8 cellular contexts compared by ENCODE assay signal in the genomic region with DNA sequence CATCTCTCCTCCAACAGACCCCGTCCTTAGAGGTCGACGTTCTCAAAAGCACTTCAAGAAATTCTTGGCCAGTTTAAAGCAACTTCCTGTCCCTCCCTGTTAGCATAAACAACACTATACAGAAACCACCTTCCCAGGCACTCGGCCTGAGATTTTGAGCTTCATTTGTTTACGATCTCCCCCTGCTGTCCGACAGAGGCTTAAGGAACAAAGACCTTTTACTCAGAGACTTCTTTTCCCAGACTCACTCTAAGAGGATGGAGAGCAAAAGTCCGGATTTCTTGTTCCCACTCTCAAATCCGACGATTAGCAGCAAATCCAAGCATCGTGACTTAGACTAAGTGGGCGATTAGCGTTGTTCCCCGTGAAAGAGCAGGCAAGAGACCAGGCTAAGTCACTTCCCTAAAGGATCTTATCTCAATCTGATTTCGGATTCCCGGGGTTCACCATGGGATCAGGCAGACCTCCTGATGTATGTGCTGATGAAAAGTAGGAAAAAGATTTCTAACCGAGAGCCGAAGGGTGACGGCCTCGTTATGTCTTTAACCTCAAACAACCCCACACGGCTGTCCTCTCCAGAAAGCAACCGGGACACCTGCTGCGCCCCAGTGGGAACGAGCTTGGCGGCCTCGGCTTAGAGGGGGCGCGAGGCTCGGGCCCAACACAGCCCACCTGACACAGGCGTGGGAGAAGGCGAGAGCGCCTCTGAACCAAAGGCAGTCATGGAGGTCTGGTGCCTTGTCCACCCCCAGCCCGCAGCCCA. TPM values are rescaled to one million over a fixed set of nuclear protein-coding genes. Genes with fewer than 3 reads are reported as not detected.
DNase-seq lines count a peak whose midpoint lies in the region; ATAC-seq and TF ChIP-seq lines count a peak whose summit lies in the region.

No MANE protein-coding gene starts in this region.

- H3K4me3 ChIP-seq in A673 (ENCODE audit: low read depth, low read length, poor library complexity, severe bottlenecking) (peak overlapping the region; percentile 91), psoas muscle (peak overlapping the region; percentile 99)

- BruUV-seq in A673 (replicated peaks; lab: Mats Ljungman, UMichigan): TSS peak; percentile 58

- peak overlapping the region; percentile 66 for H3K27ac ChIP-seq in A673 (ENCODE audit: low read depth, low read length, poor library complexity, severe bottlenecking)
- peak overlapping the region; percentile 68 for H3K27ac ChIP-seq in angular gyrus (ENCODE audit: low read depth, low read length)
- H3K27ac ChIP-seq in psoas muscle: peak overlapping the region; percentile 96

- CTCF ChIA-PET in A673 (lab: Charles Lee): interaction anchor here (0.6 to 1.9 kb wide), 8 partner anchors 31 to 787 kb away, joined by 3 to 25 read pairs (median 4); partner anchors contain the start of genes CRK and SMG6

- H3K27me3 ChIP-seq in A673 (replicated peaks; ENCODE audit: insufficient read depth, low read depth, low read length, poor library complexity) (no peaks in the 10 kb centered on the region), psoas muscle (ENCODE audit: insufficient read depth in 3 of 3, low read length in 2 of 3) (no peaks in the 10 kb centered on the region)

- TF ChIP-seq CTCF in A673 (conservative IDR thresholded peaks at IDR 0.05; ENCODE audit: low read depth, low read length) (peak; percentile 61), GM12872 (IDR thresholded peaks at IDR 0.05; ENCODE audit: insufficient read depth, low read depth, low read length) (peak; percentile 66), psoas muscle (IDR thresholded peaks at IDR 0.05) (peak; percentile 63)

- ATAC-seq in SK-N-SH treated with all-trans-retinoic acid at 6 μM for 48 hours (peak; percentile 70), left ventricle myocardium superior (peak; percentile 58), psoas muscle (peak; percentile 29 to 69 (median 47)), GM21723 (IDR thresholded peaks at IDR 0.05; ENCODE audit: unreplicated experiment) (no peak)

- intact Hi-C loops in A673 (cut with micrococcal nuclease; ENCODE audit: unreplicated experiment): loop anchor here (5.0 kb wide), 3 partner anchors 149 to 259 kb away; partner anchors contain the start of gene BHLHA9
- intact Hi-C loops in left ventricle myocardium superior (cut with micrococcal nuclease): loop anchor here (10.0 kb wide), 1 partner anchor 151 kb away; no protein-coding TSS in a partner anchor
- intact Hi-C loops in psoas muscle (cut with DNase I): loop anchor here (2.0 to 5.0 kb wide), 5 partner anchors 59 to 239 kb away; partner anchors contain the start of genes CRK (in 1 of the 2) and TRARG1 (in 1 of the 2)

- POLR2A ChIA-PET in A673 (lab: Charles Lee; ENCODE audit: low non-redundant PET): interaction anchor here (0.7 to 0.9 kb wide), 2 partner anchors 39 to 65 kb away, joined by 3 to 13 read pairs; no protein-coding TSS in a partner anchor

- WGBS in psoas muscle, 3 donors: 1% methylated on average over 32 of the region's 32 CpGs

- H3K36me3 ChIP-seq in A673 (ENCODE audit: insufficient read depth, low read length, poor library complexity, severe bottlenecking) (peaks cover 4% of the 10 kb centered on the region), psoas muscle (ENCODE audit: insufficient read depth in 1 of 2, low read depth in 1 of 2) (peaks cover 0 to 26% of the 10 kb centered on the region in 2 donors)

- no peaks in the 10 kb centered on the region for H3K9me3 ChIP-seq in A673 (ENCODE audit: low read depth, low read length, poor library complexity, severe bottlenecking)
- no peaks in the 10 kb centered on the region for H3K9me3 ChIP-seq in psoas muscle

- H3K4me1 ChIP-seq in A673 (ENCODE audit: insufficient read depth, low read length, poor library complexity, severe bottlenecking) (peaks cover 32% of the 10 kb centered on the region), psoas muscle (peaks cover 56% of the 10 kb centered on the region)

- DNase-seq in A673 (ENCODE audit: low spot score): peak; percentile 85
- peak; percentile 82 for DNase-seq in HuH-7 (ENCODE audit: low spot score)
- DNase-seq in left ventricle myocardium superior: no peak
- DNase-seq in psoas muscle: no peak

TF ChIP-seq in SK-N-SH treated with all-trans-retinoic acid at 6 μM for 48 hours, 23 proteins besides CTCF, POLR2A, EP300 and RAD21:
- no peak for TF ChIP-seq BACH2 (CRISPR knock-in tag; IDR thresholded peaks at IDR 0.05; ENCODE audit: borderline replicate concordance)
- TF ChIP-seq OSR1 (CRISPR knock-in tag; IDR thresholded peaks at IDR 0.05): no peak
- TF ChIP-seq, protein P1, sequence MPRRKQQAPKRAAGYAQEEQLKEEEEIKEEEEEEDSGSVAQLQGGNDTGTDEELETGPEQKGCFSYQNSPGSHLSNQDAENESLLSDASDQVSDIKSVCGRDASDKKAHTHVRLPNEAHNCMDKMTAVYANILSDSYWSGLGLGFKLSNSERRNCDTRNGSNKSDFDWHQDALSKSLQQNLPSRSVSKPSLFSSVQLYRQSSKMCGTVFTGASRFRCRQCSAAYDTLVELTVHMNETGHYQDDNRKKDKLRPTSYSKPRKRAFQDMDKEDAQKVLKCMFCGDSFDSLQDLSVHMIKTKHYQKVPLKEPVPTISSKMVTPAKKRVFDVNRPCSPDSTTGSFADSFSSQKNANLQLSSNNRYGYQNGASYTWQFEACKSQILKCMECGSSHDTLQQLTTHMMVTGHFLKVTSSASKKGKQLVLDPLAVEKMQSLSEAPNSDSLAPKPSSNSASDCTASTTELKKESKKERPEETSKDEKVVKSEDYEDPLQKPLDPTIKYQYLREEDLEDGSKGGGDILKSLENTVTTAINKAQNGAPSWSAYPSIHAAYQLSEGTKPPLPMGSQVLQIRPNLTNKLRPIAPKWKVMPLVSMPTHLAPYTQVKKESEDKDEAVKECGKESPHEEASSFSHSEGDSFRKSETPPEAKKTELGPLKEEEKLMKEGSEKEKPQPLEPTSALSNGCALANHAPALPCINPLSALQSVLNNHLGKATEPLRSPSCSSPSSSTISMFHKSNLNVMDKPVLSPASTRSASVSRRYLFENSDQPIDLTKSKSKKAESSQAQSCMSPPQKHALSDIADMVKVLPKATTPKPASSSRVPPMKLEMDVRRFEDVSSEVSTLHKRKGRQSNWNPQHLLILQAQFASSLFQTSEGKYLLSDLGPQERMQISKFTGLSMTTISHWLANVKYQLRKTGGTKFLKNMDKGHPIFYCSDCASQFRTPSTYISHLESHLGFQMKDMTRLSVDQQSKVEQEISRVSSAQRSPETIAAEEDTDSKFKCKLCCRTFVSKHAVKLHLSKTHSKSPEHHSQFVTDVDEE (CRISPR knock-in tag; IDR thresholded peaks at IDR 0.05): no peak
- no peak for TF ChIP-seq ARNTL (CRISPR knock-in tag; IDR thresholded peaks at IDR 0.05; ENCODE audit: borderline replicate concordance, low read depth)
- no peak for TF ChIP-seq ZNF70 (CRISPR knock-in tag; IDR thresholded peaks at IDR 0.05)
- no peak for TF ChIP-seq CREB5 (CRISPR knock-in tag; IDR thresholded peaks at IDR 0.05; ENCODE audit: low read depth)
- TF ChIP-seq ZFP3 (CRISPR knock-in tag; IDR thresholded peaks at IDR 0.05): no peak
- TF ChIP-seq ISL1 (CRISPR knock-in tag; IDR thresholded peaks at IDR 0.05): no peak
- TF ChIP-seq, protein P2, sequence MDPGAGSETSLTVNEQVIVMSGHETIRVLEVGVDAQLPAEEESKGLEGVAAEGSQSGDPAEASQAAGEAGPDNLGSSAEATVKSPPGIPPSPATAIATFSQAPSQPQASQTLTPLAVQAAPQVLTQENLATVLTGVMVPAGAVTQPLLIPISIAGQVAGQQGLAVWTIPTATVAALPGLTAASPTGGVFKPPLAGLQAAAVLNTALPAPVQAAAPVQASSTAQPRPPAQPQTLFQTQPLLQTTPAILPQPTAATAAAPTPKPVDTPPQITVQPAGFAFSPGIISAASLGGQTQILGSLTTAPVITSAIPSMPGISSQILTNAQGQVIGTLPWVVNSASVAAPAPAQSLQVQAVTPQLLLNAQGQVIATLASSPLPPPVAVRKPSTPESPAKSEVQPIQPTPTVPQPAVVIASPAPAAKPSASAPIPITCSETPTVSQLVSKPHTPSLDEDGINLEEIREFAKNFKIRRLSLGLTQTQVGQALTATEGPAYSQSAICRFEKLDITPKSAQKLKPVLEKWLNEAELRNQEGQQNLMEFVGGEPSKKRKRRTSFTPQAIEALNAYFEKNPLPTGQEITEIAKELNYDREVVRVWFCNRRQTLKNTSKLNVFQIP (CRISPR knock-in tag; IDR thresholded peaks at IDR 0.05; ENCODE audit: borderline replicate concordance, low read depth): no peak
- no peak for TF ChIP-seq TOX (CRISPR knock-in tag; IDR thresholded peaks at IDR 0.05; ENCODE audit: borderline replicate concordance)
- TF ChIP-seq ZFP30 (CRISPR knock-in tag; IDR thresholded peaks at IDR 0.05): no peak
- no peak for TF ChIP-seq GLIS3 (CRISPR knock-in tag; IDR thresholded peaks at IDR 0.05)
- TF ChIP-seq RARB (CRISPR knock-in tag; IDR thresholded peaks at IDR 0.05): no peak
- no peak for TF ChIP-seq ZNF8 (CRISPR knock-in tag; IDR thresholded peaks at IDR 0.05)
- no peak for TF ChIP-seq ZNF565 (CRISPR knock-in tag; conservative IDR thresholded peaks at IDR 0.05; ENCODE audit: low read depth)

RNA-seq across cellular contexts. Expression of gene INPP5K, which starts 0.6 kb away (rescaled TPM):
- total RNA-seq in A673 (2021) (26.2 and 27.5 TPM in 2 replicates), left ventricle myocardium superior (39.1 TPM), psoas muscle (10 to 100 TPM; 35.7 to 41.8 (median 40.1) TPM)
- 10 to 100 TPM; 25.6 to 45.4 (median 30.9) TPM for polyA plus RNA-seq in psoas muscle

RNA-seq across cellular contexts. Expression of gene MYO1C, which starts 23.3 kb away (rescaled TPM):
- total RNA-seq in A673 (2021) (101 and 103 TPM in 2 replicates), left ventricle myocardium superior (200 TPM), psoas muscle (10 to 100 TPM; 68.1 to 82.7 (median 73.2) TPM)
- 10 to 100 TPM; 24.0 to 32.7 (median 28.4) TPM for polyA plus RNA-seq in psoas muscle

RNA-seq across cellular contexts. Expression of gene PITPNA, which starts 46.8 kb away (rescaled TPM):
- total RNA-seq in A673 (2021) (75.7 and 93.1 TPM in 2 replicates), left ventricle myocardium superior (52.6 TPM), psoas muscle (10 to 100 TPM; 23.7 to 45.0 (median 43.5) TPM)
- 10 to 100 TPM; 23.7 to 43.8 (median 40.0) TPM for polyA plus RNA-seq in psoas muscle

RNA-seq across cellular contexts. Expression of gene CRK, which starts 59.8 kb away (rescaled TPM):
- total RNA-seq in A673 (2021) (85.9 and 86.5 TPM in 2 replicates), left ventricle myocardium superior (37.9 TPM), psoas muscle (10 to 100 TPM; 26.4 to 60.4 (median 33.1) TPM)
- 10 to 100 TPM; 29.7 to 48.0 (median 40.4) TPM for polyA plus RNA-seq in psoas muscle

Comparison
In these comparisons a context has a peak if more than half of its experiments do, and no peak if none do; other contexts are left out.
1. DNase-seq: peak in A673 (single experiment) and HuH-7 (single experiment); none in left ventricle myocardium superior (single experiment) and psoas muscle (0 of 2).
2. Peak in every context shown above with its lines, with median percentiles within 50 percentile points of each other: H3K27ac ChIP-seq and CTCF ChIP-seq.